In the genomic region with DNA sequence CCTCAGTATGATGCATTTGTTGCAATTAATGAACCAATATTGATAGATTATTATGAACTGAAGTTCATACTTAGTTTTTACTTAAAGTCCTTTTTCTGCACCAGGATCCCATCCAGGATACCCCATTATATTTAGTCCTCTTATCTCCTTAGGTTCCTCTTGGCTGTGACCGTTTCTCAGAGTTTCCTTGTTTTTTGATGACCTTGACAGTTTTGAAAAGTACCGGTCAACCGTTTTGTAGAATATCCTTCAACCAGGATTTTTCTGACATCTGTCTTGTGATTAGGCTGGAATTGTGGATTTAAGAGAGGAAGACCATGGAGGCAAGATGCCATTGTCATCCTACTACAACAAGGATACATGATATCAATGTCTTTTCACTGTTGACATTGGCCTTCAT, we compare ENCODE assay signal across 37 cellular contexts.
"Had no signal": no experiment of that assay in that cellular context is flagged by ENCODE, and none has a peak within 500 bp of the region (broad histone marks: within the 10 kb centered on the region; RNA-seq: fewer than 3 reads in every experiment).

No MANE protein-coding gene starts in this region.

- ATAC-seq: activated CD8-positive, alpha-beta T cell treated with anti-CD3 and anti-CD28 coated beads for 36 hours; activated naive CD4-positive, alpha-beta T cell treated with anti-CD3 and anti-CD28 coated beads, Interleukin-2, amount 50 U/mL, for 72 hours; activated T-cell treated with anti-CD3 and anti-CD28 coated beads, Interleukin-2, amount 50 U/mL, for 4 hours; activated T-cell treated with anti-CD3 and anti-CD28 coated beads, Interleukin-2, amount 50 U/mL, for 72 hours; activated T-helper 17 cell treated with anti-CD3 and anti-CD28 coated beads, Interleukin-2, amount 50 U/mL, for 72 hours; body of pancreas had no signal

- H3K4me1 Mint-ChIP-seq: activated B cell treated with CpG ODN at 0.5 μM for 24 hours; activated CD4-positive, alpha-beta T cell treated with anti-CD3 and anti-CD28 coated beads, Interleukin-2, amount 10 ng/mL, durations not matched to agents 24 days and 14 days; activated naive CD8-positive, alpha-beta T cell treated with anti-CD3 and anti-CD28 coated beads, Interleukin-2, amount 10 ng/mL, durations not matched to agents 7 days and 5 days; activated T-helper 17 cell treated with anti-CD3 and anti-CD28 coated beads, Interleukin-2, amount 50 U/mL, for 72 hours had no signal

- H3K36me3 ChIP-seq: adrenal gland, brain microvascular endothelial cell, breast epithelium had no signal

- H3K27ac ChIP-seq: adrenal gland, body of pancreas, brain microvascular endothelial cell, breast epithelium, VCaP had no signal

- H3K36me3 Mint-ChIP-seq: activated CD4-positive, alpha-beta memory T cell treated with anti-CD3 and anti-CD28 coated beads for 36 hours had no signal

- H3K4me3 Mint-ChIP-seq: activated B cell treated with CpG ODN at 0.5 μM for 24 hours; activated CD4-positive, alpha-beta memory T cell treated with anti-CD3 and anti-CD28 coated beads for 36 hours; activated CD4-positive, alpha-beta T cell treated with anti-CD3 and anti-CD28 coated beads, Interleukin-2, amount 10 ng/mL, durations not matched to agents 24 days and 14 days; activated CD8-positive, alpha-beta T cell treated with anti-CD3 and anti-CD28 coated beads for 36 hours; activated naive CD4-positive, alpha-beta T cell treated with anti-CD3 and anti-CD28 coated beads for 36 hours; activated naive CD8-positive, alpha-beta T cell treated with anti-CD3 and anti-CD28 coated beads, Interleukin-2, amount 10 ng/mL, durations not matched to agents 7 days and 5 days; activated T-cell treated with anti-CD3 and anti-CD28 coated beads, Interleukin-2, amount 50 U/mL, for 4 hours; activated T-cell treated with anti-CD3 and anti-CD28 coated beads, Interleukin-2, amount 50 U/mL, for 72 hours; activated T-helper 1 cell treated with anti-CD3 and anti-CD28 coated beads, Interleukin-12 subunit alpha, Interleukin-12 subunit beta, Interleukin-2, Interleukin-4 antibody, amounts not matched to agents 30 ng/mL and 10 ng/mL and 1 ng/mL, durations not matched to agents 14 hours and 24 hours and 36 hours; activated T-helper 17 cell treated with anti-CD3 and anti-CD28 coated beads, Interleukin-2, amount 50 U/mL, for 72 hours; T-helper 1 cell treated with Interleukin-12 subunit alpha and Interleukin-12 subunit beta and Interleukin-4 antibody, amounts not matched to agents 30 μg/mL and 1 μg/mL, for 36 hours; T-helper 2 cell treated with Interferon-gamma antibody and Interleukin-4, amounts not matched to agents 5 μg/mL and 100 μg/mL, for 36 hours had no signal

- DNase-seq: activated B cell treated with CpG ODN at 0.5 μM for 24 hours; activated CD4-positive, alpha-beta memory T cell treated with anti-CD3 and anti-CD28 coated beads for 36 hours; activated CD4-positive, alpha-beta T cell treated with anti-CD3 and anti-CD28 coated beads for 4 hours; activated CD4-positive, alpha-beta T cell treated with anti-CD3 and anti-CD28 coated beads, Interleukin-2, amount 10 ng/mL, durations not matched to agents 24 days and 14 days; activated CD4-positive, alpha-beta T cell treated with anti-CD3 and anti-CD28 coated beads, Interleukin-2, amount 50 U/mL, for 1 hour; activated CD4-positive, alpha-beta T cell treated with anti-CD3 and anti-CD28 coated beads, Interleukin-2, amount 50 U/mL, for 4 hours; activated CD4-positive, CD25-positive, alpha-beta regulatory T cell treated with anti-CD3 and anti-CD28 coated beads, Interleukin-2, amount 50 U/mL, for 72 hours; activated CD8-positive, alpha-beta memory T cell treated with anti-CD3 and anti-CD28 coated beads, Interleukin-2, amount 50 U/mL, for 4 hours; activated CD8-positive, alpha-beta T cell treated with anti-CD3 and anti-CD28 coated beads for 36 hours; activated effector memory CD4-positive, alpha-beta T cell treated with anti-CD3 and anti-CD28 coated beads, Interleukin-2, amount 50 U/mL, for 16 hours; activated gamma-delta T cell treated with Interleukin-2 at 50 U/mL for 16 hours; activated naive CD4-positive, alpha-beta T cell; activated naive CD4-positive, alpha-beta T cell treated with anti-CD3 and anti-CD28 coated beads for 36 hours; activated naive CD4-positive, alpha-beta T cell treated with anti-CD3 and anti-CD28 coated beads, Interleukin-2, amount 50 U/mL, for 16 hours; activated naive CD8-positive, alpha-beta T cell treated with anti-CD3 and anti-CD28 coated beads, Interleukin-2, amount 10 ng/mL, durations not matched to agents 7 days and 5 days; activated T-cell treated with anti-CD3 and anti-CD28 coated beads for 4 hours; activated T-cell treated with anti-CD3 and anti-CD28 coated beads, Interleukin-2, amount 50 U/mL, for 1 hour; activated T-cell treated with anti-CD3 and anti-CD28 coated beads, Interleukin-2, amount 50 U/mL, for 4 hours; activated T-cell treated with anti-CD3 and anti-CD28 coated beads, Interleukin-2, amount 50 U/mL, for 72 hours; adrenal gland; amniotic stem cell; aorta; body of pancreas; brain microvascular endothelial cell; central memory CD4-positive, alpha-beta T cell; T-helper 2 cell; T-helper 9 cell had no signal

- H3K27me3 ChIP-seq: adrenal gland, body of pancreas, brain microvascular endothelial cell, breast epithelium had no signal

- H3K9me3 Mint-ChIP-seq: activated CD4-positive, alpha-beta T cell treated with anti-CD3 and anti-CD28 coated beads, Interleukin-2, amount 10 ng/mL, durations not matched to agents 24 days and 14 days; activated naive CD8-positive, alpha-beta T cell treated with anti-CD3 and anti-CD28 coated beads, Interleukin-2, amount 10 ng/mL, durations not matched to agents 7 days and 5 days; activated T-cell treated with anti-CD3 and anti-CD28 coated beads, Interleukin-2, amount 50 U/mL, for 72 hours; activated T-helper 1 cell treated with anti-CD3 and anti-CD28 coated beads, Interleukin-12 subunit alpha, Interleukin-12 subunit beta, Interleukin-2, Interleukin-4 antibody, amounts not matched to agents 30 ng/mL and 10 ng/mL and 1 ng/mL, durations not matched to agents 14 hours and 24 hours and 36 hours had no signal

- H3K4me1 ChIP-seq: adrenal gland, body of pancreas, breast epithelium had no signal

- H3K4me3 ChIP-seq: adrenal gland, body of pancreas, breast epithelium had no signal

- H3K27ac Mint-ChIP-seq: activated B cell treated with CpG ODN at 0.5 μM for 24 hours; activated CD4-positive, alpha-beta memory T cell treated with anti-CD3 and anti-CD28 coated beads for 36 hours; activated CD4-positive, alpha-beta T cell treated with anti-CD3 and anti-CD28 coated beads, Interleukin-2, amount 10 ng/mL, durations not matched to agents 24 days and 14 days; activated CD8-positive, alpha-beta T cell treated with anti-CD3 and anti-CD28 coated beads for 36 hours; activated naive CD4-positive, alpha-beta T cell treated with anti-CD3 and anti-CD28 coated beads for 36 hours; activated naive CD4-positive, alpha-beta T cell treated with anti-CD3 and anti-CD28 coated beads, Interleukin-2, amount 50 U/mL, for 72 hours; activated naive CD8-positive, alpha-beta T cell treated with anti-CD3 and anti-CD28 coated beads, Interleukin-2, amount 10 ng/mL, durations not matched to agents 7 days and 5 days; activated T-cell treated with anti-CD3 and anti-CD28 coated beads, Interleukin-2, amount 50 U/mL, for 72 hours; activated T-helper 1 cell treated with anti-CD3 and anti-CD28 coated beads, Interleukin-12 subunit alpha, Interleukin-12 subunit beta, Interleukin-2, Interleukin-4 antibody, amounts not matched to agents 30 ng/mL and 10 ng/mL and 1 ng/mL, durations not matched to agents 14 hours and 24 hours and 36 hours; activated T-helper 17 cell treated with anti-CD3 and anti-CD28 coated beads, Interleukin-2, amount 50 U/mL, for 72 hours; T-helper 1 cell treated with Interleukin-12 subunit alpha and Interleukin-12 subunit beta and Interleukin-4 antibody, amounts not matched to agents 30 μg/mL and 1 μg/mL, for 36 hours; T-helper 2 cell treated with Interferon-gamma antibody and Interleukin-4, amounts not matched to agents 5 μg/mL and 100 μg/mL, for 36 hours had no signal

- H3K9me3 ChIP-seq: adrenal gland, body of pancreas, breast epithelium had no signal

- FAIRE-seq: astrocyte, colon, TTC549 had no signal
